10 cellular contexts compared by ENCODE assay signal in the genomic region with DNA sequence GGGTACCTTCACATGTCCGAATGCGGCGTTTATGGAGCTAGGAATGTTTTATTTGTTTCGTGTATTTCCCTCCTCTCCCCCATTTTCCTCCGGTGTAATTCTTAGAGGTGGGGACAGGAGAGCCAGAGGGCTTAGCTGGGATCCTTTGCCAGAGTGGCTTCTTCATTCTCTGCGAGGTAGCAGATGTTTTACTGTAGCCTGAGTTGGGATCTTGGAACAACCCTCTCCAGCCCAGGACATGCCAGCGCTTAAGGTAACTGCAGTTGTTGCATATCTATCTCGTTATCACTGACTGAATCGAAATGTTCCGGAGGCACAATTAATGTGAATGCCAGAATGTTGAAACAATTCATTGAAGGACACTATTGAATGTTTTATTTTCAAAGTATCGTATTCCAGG. TPM values are rescaled to one million over a fixed set of nuclear protein-coding genes. Genes with fewer than 3 reads are reported as not detected.
A peak's percentile ranks its signal among the peaks of the same experiment; 100 is the strongest.
DNase-seq lines count a peak whose midpoint lies in the region; TF ChIP-seq lines count a peak whose summit lies in the region.
"Had no signal": no experiment of that assay in that cellular context is flagged by ENCODE, and none has a peak within 500 bp of the region (broad histone marks: within the 10 kb centered on the region; RNA-seq: fewer than 3 reads in every experiment).

No MANE protein-coding gene starts in this region.

- TF ChIP-seq POLR2A in Peyer's patch (IDR thresholded peaks at IDR 0.05) = no peak

- peaks cover 7% of the 10 kb centered on the region for H3K4me1 ChIP-seq in A673 (ENCODE audit: insufficient read depth, low read length, poor library complexity, severe bottlenecking)
- H3K4me1 ChIP-seq in HEK293 (ENCODE audit: control insufficient read depth, insufficient read depth, low read length) = 0 out of 2 replicates have a peak, but pooled peaks cover 6% of the 10 kb centered on the region
- peaks cover 6% of the 10 kb centered on the region for H3K4me1 ChIP-seq in mammary epithelial cell (ENCODE audit: insufficient read depth, low read length)
- H3K4me1 ChIP-seq in Peyer's patch = no peaks in the 10 kb centered on the region

- intact Hi-C loops in A673 (cut with micrococcal nuclease; ENCODE audit: unreplicated experiment) (loop anchor here (5.0 kb wide), 1 partner anchor 159 kb away; no protein-coding TSS in a partner anchor), mammary epithelial cell (cut with micrococcal nuclease) (no loop called here)

- H3K27me3 ChIP-seq in A673 (replicated peaks; ENCODE audit: insufficient read depth, low read depth, low read length, poor library complexity) (no peaks in the 10 kb centered on the region), mammary epithelial cell (ENCODE audit: insufficient read depth, low read length) (no peaks in the 10 kb centered on the region), Peyer's patch (no peaks in the 10 kb centered on the region)

- no peaks in the 10 kb centered on the region for H4K20me1 ChIP-seq in mammary epithelial cell (ENCODE audit: insufficient read depth, low read length)

- BruUV-seq in A673 (replicated peaks; lab: Mats Ljungman, UMichigan) (TSS peak; percentile 70), mammary epithelial cell (replicated peaks; lab: Mats Ljungman, UMichigan) (no TSS peak)

- POLR2A ChIA-PET in A673 (lab: Charles Lee; ENCODE audit: low non-redundant PET) (no interaction called here), HEK293 (lab: Yijun Ruan, JAX) (interaction anchor here (0.9 kb wide), 1 partner anchor 21 kb away, joined by 4 read pairs; no protein-coding TSS in a partner anchor)

- H3K9me3 ChIP-seq in A673 (ENCODE audit: low read depth, low read length, poor library complexity, severe bottlenecking) = no peaks in the 10 kb centered on the region
- no peaks in the 10 kb centered on the region for H3K9me3 ChIP-seq in HEK293 (ENCODE audit: control insufficient read depth, insufficient read depth, low read depth, low read length)
- no peaks in the 10 kb centered on the region for H3K9me3 ChIP-seq in mammary epithelial cell (replicated peaks; ENCODE audit: insufficient read depth, low read length)
- no peaks in the 10 kb centered on the region for H3K9me3 ChIP-seq in Peyer's patch

- no peaks in the 10 kb centered on the region for H3K79me2 ChIP-seq in mammary epithelial cell (ENCODE audit: insufficient read depth, low read length)

- peak overlapping the region; percentile 18 for H3K27ac ChIP-seq in A673 (ENCODE audit: low read depth, low read length, poor library complexity, severe bottlenecking)
- peak overlapping the region; percentile 47; the same call in 1 of the 2 replicates for H3K27ac ChIP-seq in HEK293 (ENCODE audit: extremely low read depth, low read depth, low read length)
- H3K27ac ChIP-seq in mammary epithelial cell (ENCODE audit: insufficient read depth, low read depth, low read length) = no peak overlapping the region
- H3K27ac ChIP-seq in Peyer's patch = no peak overlapping the region
- H3K27ac ChIP-seq: VCaP had no signal

- H3K4me2 ChIP-seq in mammary epithelial cell (ENCODE audit: insufficient read depth, low read depth, low read length) = peak overlapping the region; percentile 29

- H3K4me3 ChIP-seq in A673 (ENCODE audit: low read depth, low read length, poor library complexity, severe bottlenecking) = peak overlapping the region; percentile 66
- H3K4me3 ChIP-seq in HEK293 (ENCODE audit: low read depth, low read length) = peak overlapping the region; percentile 52
- H3K4me3 ChIP-seq in mammary epithelial cell (replicated peaks in 1 of 3; ENCODE audit: insufficient read depth in 1 of 3, low read depth in 2 of 3, low read length in 3 of 3) = peak overlapping the region in 2 of 3 experiments; percentile 41 to 44
- H3K4me3 ChIP-seq in Peyer's patch = no peak overlapping the region

- in situ Hi-C loops in mammary epithelial cell (cut with MboI; ENCODE audit: low sequenced_read_pairs in 2 of 2) = no loop called here

- peak overlapping the region; percentile 55 for H2AFZ ChIP-seq in mammary epithelial cell (ENCODE audit: low read depth, low read length)

- no peak overlapping the region for H3K9ac ChIP-seq in mammary epithelial cell (ENCODE audit: insufficient read depth, low read length)

- CTCF ChIA-PET in A673 (lab: Charles Lee) (no interaction called here), HEK293 (lab: Yijun Ruan, JAX) (interaction anchor here (0.7 to 2.5 kb wide), 8 partner anchors 10 to 273 kb away, joined by 3 to 11 read pairs (median 3); no protein-coding TSS in a partner anchor), mammary epithelial cell (lab: Charles Lee; ENCODE audit: low non-redundant PET) (no interaction called here)

- dilution Hi-C loops in mammary epithelial cell (cut with HindIII; ENCODE audit: low sequenced_read_pairs) = no loop called here

- H3K36me3 ChIP-seq in A673 (ENCODE audit: insufficient read depth, low read length, poor library complexity, severe bottlenecking) = no peaks in the 10 kb centered on the region
- no peaks in the 10 kb centered on the region for H3K36me3 ChIP-seq in HEK293 (ENCODE audit: control insufficient read depth in 2 of 2, insufficient read depth in 1 of 2, low read length in 2 of 2)
- H3K36me3 ChIP-seq in mammary epithelial cell (ENCODE audit: insufficient read depth, low read length) = no peaks in the 10 kb centered on the region
- no peaks in the 10 kb centered on the region for H3K36me3 ChIP-seq in Peyer's patch

- DNase-seq in A673 (ENCODE audit: low spot score) (no peak), mammary epithelial cell (no peak), left kidney (ENCODE audit: low read depth, low spot score) (peak; percentile 5), Peyer's patch (no peak), RPMI8226 (no peak), HT-29 (ENCODE audit: low spot score) (no peak)
- no peak for DNase-seq in activated CD8-positive, alpha-beta memory T cell treated with anti-CD3 and anti-CD28 coated beads, Interleukin-2, amount 50 U/mL, for 4 hours
- DNase-seq: effector CD8-positive, alpha-beta T cell had no signal

- WGBS in mammary epithelial cell (ENCODE audit: low coverage, missing lambda C conversion rate) = 39% methylated on average over 11 of the region's 11 CpGs

- TF ChIP-seq CTCF in A673 (conservative IDR thresholded peaks at IDR 0.05; ENCODE audit: low read depth, low read length) = no peak
- TF ChIP-seq CTCF in HEK293 (tag by site-specific recombination; IDR thresholded peaks at IDR 0.05) = no peak
- TF ChIP-seq CTCF in mammary epithelial cell (conservative IDR thresholded peaks at IDR 0.05 in 1 of 2, IDR thresholded peaks at IDR 0.05 in 1 of 2; ENCODE audit: extremely low read depth in 1 of 2, insufficient read depth in 1 of 2, low read depth in 1 of 2, low read length in 2 of 2) = no peak
- TF ChIP-seq CTCF in Peyer's patch (IDR thresholded peaks at IDR 0.05) = no peak

TF ChIP-seq in HEK293, 187 proteins besides CTCF, POLR2A, EP300 and RAD21 (continues in another document):
- TF ChIP-seq SETDB1 (IDR thresholded peaks at IDR 0.05; ENCODE audit: insufficient read length, low read length) (no peak), ZNF776 (tag by site-specific recombination; IDR thresholded peaks at IDR 0.05; ENCODE audit: borderline replicate concordance) (no peak), ZNF211 (tag by site-specific recombination; IDR thresholded peaks at IDR 0.05; ENCODE audit: low read depth) (no peak), ZNF596 (tag by site-specific recombination; IDR thresholded peaks at IDR 0.05) (no peak), ZNF2 (tag by site-specific recombination; IDR thresholded peaks at IDR 0.05) (no peak), HOXC10 (CRISPR knock-in tag; IDR thresholded peaks at IDR 0.05) (no peak), KLF16 (tag by site-specific recombination; IDR thresholded peaks at IDR 0.05) (no peak), ZNF391 (tag by site-specific recombination; IDR thresholded peaks at IDR 0.05; ENCODE audit: borderline replicate concordance, low read depth) (no peak), ZNF335 (tag by site-specific recombination; conservative IDR thresholded peaks at IDR 0.05) (no peak; the same call in none of the 2 replicates), SP3 (tag by site-specific recombination; IDR thresholded peaks at IDR 0.05) (no peak), SP7 (tag by site-specific recombination; IDR thresholded peaks at IDR 0.05) (no peak), ZNF223 (tag by site-specific recombination; IDR thresholded peaks at IDR 0.05) (no peak), PRDM1 (tag by site-specific recombination; IDR thresholded peaks at IDR 0.05) (no peak), ZNF184 (tag by site-specific recombination; IDR thresholded peaks at IDR 0.05) (no peak), ZNF202 (tag by site-specific recombination; IDR thresholded peaks at IDR 0.05; ENCODE audit: borderline replicate concordance) (no peak)
- TF ChIP-seq, protein P1, sequence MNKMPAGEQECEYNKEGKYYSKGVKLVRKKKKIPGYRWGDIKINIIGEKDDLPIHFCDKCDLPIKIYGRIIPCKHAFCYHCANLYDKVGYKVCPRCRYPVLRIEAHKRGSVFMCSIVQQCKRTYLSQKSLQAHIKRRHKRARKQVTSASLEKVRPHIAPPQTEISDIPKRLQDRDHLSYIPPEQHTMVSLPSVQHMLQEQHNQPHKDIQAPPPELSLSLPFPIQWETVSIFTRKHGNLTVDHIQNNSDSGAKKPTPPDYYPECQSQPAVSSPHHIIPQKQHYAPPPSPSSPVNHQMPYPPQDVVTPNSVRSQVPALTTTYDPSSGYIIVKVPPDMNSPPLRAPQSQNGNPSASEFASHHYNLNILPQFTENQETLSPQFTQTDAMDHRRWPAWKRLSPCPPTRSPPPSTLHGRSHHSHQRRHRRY (tag by site-specific recombination; IDR thresholded peaks at IDR 0.05) = no peak
- TF ChIP-seq, protein P2, sequence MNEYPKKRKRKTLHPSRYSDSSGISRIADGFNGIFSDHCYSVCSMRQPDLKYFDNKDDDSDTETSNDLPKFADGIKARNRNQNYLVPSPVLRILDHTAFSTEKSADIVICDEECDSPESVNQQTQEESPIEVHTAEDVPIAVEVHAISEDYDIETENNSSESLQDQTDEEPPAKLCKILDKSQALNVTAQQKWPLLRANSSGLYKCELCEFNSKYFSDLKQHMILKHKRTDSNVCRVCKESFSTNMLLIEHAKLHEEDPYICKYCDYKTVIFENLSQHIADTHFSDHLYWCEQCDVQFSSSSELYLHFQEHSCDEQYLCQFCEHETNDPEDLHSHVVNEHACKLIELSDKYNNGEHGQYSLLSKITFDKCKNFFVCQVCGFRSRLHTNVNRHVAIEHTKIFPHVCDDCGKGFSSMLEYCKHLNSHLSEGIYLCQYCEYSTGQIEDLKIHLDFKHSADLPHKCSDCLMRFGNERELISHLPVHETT (tag by site-specific recombination; IDR thresholded peaks at IDR 0.05) = no peak

RNA-seq across cellular contexts. Expression of gene DYNLT3, which starts 59.0 kb away (rescaled TPM):
- 38.3 and 38.5 TPM in 2 replicates for total RNA-seq in A673 (2021)
- 10 to 100 TPM; 36.8 to 47.3 TPM for total RNA-seq in mammary epithelial cell
- polyA plus RNA-seq in mammary epithelial cell = 19.8 TPM
- polyA minus RNA-seq in mammary epithelial cell = 19.0 TPM
- total RNA-seq in Peyer's patch = 10 to 100 TPM in 3 of 4 donors, 1 to 10 TPM in 1; 8.8 to 30.3 (median 23.5) TPM
- total RNA-seq in HT-29 (2014; rRNA removed; shearing (Covaris generic)) = 20.1 and 23.9 TPM in 2 replicates

Comparison
In these comparisons a context has a peak if more than half of its experiments do, and no peak if none do; other contexts are left out.
1. H3K27ac ChIP-seq: peak in A673 (single experiment) and HEK293 (single experiment); none in mammary epithelial cell (single experiment) and Peyer's patch (0 of 4).
2. H3K4me3 ChIP-seq: peak in A673 (single experiment), HEK293 (single experiment) and mammary epithelial cell (2 of 3); none in Peyer's patch (0 of 4).